In the genomic region with DNA sequence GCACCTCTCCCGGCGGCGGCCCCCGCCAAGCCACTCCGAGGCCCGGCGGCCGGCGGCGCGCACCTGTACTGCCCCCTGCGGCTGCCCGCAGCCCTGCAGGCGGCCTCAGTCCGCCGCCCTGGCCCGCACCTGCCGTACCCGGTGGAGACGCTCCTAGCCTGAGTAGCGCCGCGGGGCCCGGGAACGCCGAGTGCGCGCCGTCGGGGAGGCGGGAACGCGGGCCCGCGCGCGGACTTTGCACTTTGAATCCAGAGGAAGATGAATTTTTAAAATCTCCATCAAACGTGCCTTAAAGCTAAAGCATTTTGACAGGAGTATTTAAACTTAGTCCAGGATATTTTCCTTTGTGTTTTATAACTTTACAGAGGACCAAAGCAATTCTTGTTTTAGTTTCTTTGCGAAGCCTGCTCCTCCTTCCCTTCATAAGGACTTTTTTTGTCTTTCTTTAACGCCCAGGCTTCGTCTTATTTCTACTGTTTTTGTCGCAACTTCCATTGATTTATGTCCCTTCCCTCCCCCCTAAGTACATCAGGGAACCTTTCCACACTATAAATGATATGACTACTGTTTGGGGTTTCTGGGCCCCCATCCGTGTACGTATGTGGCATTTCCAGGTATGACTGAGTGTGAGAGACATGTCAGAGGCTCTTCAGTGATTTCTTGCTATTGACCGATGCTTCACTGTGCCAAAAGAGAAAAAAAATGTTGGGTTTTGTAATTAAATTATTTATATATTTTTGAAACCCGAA, we compare ENCODE assay signal across 8 cellular contexts. TPM values are rescaled to one million over a fixed set of nuclear protein-coding genes. Genes with fewer than 3 reads are reported as not detected.
DNase-seq lines count a peak whose midpoint lies in the region; ATAC-seq and TF ChIP-seq lines count a peak whose summit lies in the region.

No MANE protein-coding gene starts in this region.

- H3K9me3 ChIP-seq in SJCRH30 (replicated peaks): no peaks in the 10 kb centered on the region

- peaks cover 14% of the 10 kb centered on the region for H3K4me1 Mint-ChIP-seq in activated CD4-positive, alpha-beta T cell treated with anti-CD3 and anti-CD28 coated beads, Interleukin-2, amount 10 ng/mL, durations not matched to agents 24 days and 14 days
- peaks cover 11% of the 10 kb centered on the region for H3K4me1 Mint-ChIP-seq in T-helper 2 cell treated with Interferon-gamma antibody and Interleukin-4, amounts not matched to agents 5 μg/mL and 100 μg/mL, for 36 hours (ENCODE audit: low read depth)
- H3K4me1 Mint-ChIP-seq in stimulated activated memory B cell treated with anti-CD40 and anti-IgM and Interleukin-4, amounts not matched to agents 10 μg/mL and 1 μg/mL and 100 μg/mL, for 72 hours: peaks cover 39% of the 10 kb centered on the region

- TF ChIP-seq CTCF in foreskin keratinocyte (conservative IDR thresholded peaks at IDR 0.05): peak; percentile 78

- H3K27ac Mint-ChIP-seq in activated CD4-positive, alpha-beta T cell treated with anti-CD3 and anti-CD28 coated beads, Interleukin-2, amount 10 ng/mL, durations not matched to agents 24 days and 14 days: peak overlapping the region; percentile 76
- peak overlapping the region; percentile 71 for H3K27ac Mint-ChIP-seq in T-helper 2 cell treated with Interferon-gamma antibody and Interleukin-4, amounts not matched to agents 5 μg/mL and 100 μg/mL, for 36 hours
- no peak overlapping the region for H3K27ac Mint-ChIP-seq in stimulated activated memory B cell treated with anti-CD40 and anti-IgM and Interleukin-4, amounts not matched to agents 10 μg/mL and 1 μg/mL and 100 μg/mL, for 72 hours

- H3K27me3 ChIP-seq in foreskin keratinocyte: no peaks in the 10 kb centered on the region
- no peaks in the 10 kb centered on the region for H3K27me3 ChIP-seq in SJCRH30

- peaks cover 59% of the 10 kb centered on the region for H3K27me3 Mint-ChIP-seq in activated CD4-positive, alpha-beta T cell treated with anti-CD3 and anti-CD28 coated beads, Interleukin-2, amount 10 ng/mL, durations not matched to agents 24 days and 14 days
- H3K27me3 Mint-ChIP-seq in T-helper 2 cell treated with Interferon-gamma antibody and Interleukin-4, amounts not matched to agents 5 μg/mL and 100 μg/mL, for 36 hours (ENCODE audit: low read depth): peaks cover 62% of the 10 kb centered on the region
- H3K27me3 Mint-ChIP-seq in stimulated activated memory B cell treated with anti-CD40 and anti-IgM and Interleukin-4, amounts not matched to agents 10 μg/mL and 1 μg/mL and 100 μg/mL, for 72 hours: peaks cover 78% of the 10 kb centered on the region

- peaks cover 4% of the 10 kb centered on the region for H3K9me3 Mint-ChIP-seq in activated CD4-positive, alpha-beta T cell treated with anti-CD3 and anti-CD28 coated beads, Interleukin-2, amount 10 ng/mL, durations not matched to agents 24 days and 14 days
- H3K9me3 Mint-ChIP-seq in T-helper 2 cell treated with Interferon-gamma antibody and Interleukin-4, amounts not matched to agents 5 μg/mL and 100 μg/mL, for 36 hours: peaks cover 5% of the 10 kb centered on the region
- no peaks in the 10 kb centered on the region for H3K9me3 Mint-ChIP-seq in stimulated activated memory B cell treated with anti-CD40 and anti-IgM and Interleukin-4, amounts not matched to agents 10 μg/mL and 1 μg/mL and 100 μg/mL, for 72 hours

- intact Hi-C loops in activated CD4-positive, alpha-beta T cell treated with anti-CD3 and anti-CD28 coated beads, Interleukin-2, amount 10 ng/mL, durations not matched to agents 24 days and 14 days (cut with micrococcal nuclease): loop anchor here (2.0 to 10.0 kb wide), 3 partner anchors 71 to 519 kb away; no protein-coding TSS in a partner anchor

- peak overlapping the region; percentile 52 for H3K4me3 Mint-ChIP-seq in activated CD4-positive, alpha-beta T cell treated with anti-CD3 and anti-CD28 coated beads, Interleukin-2, amount 10 ng/mL, durations not matched to agents 24 days and 14 days
- peak overlapping the region; percentile 39 for H3K4me3 Mint-ChIP-seq in T-helper 2 cell treated with Interferon-gamma antibody and Interleukin-4, amounts not matched to agents 5 μg/mL and 100 μg/mL, for 36 hours
- H3K4me3 Mint-ChIP-seq in stimulated activated memory B cell treated with anti-CD40 and anti-IgM and Interleukin-4, amounts not matched to agents 10 μg/mL and 1 μg/mL and 100 μg/mL, for 72 hours: peak overlapping the region; percentile 30

- peak; percentile 63 for DNase-seq in activated CD4-positive, alpha-beta T cell treated with anti-CD3 and anti-CD28 coated beads, Interleukin-2, amount 10 ng/mL, durations not matched to agents 24 days and 14 days
- no peak for DNase-seq in activated CD4-positive, alpha-beta T cell treated with anti-CD3 and anti-CD28 coated beads, Interleukin-2, amount 50 U/mL, for 1 hour
- no peak for DNase-seq in T-helper 2 cell treated with Interferon-gamma antibody and Interleukin-4, amounts not matched to agents 5 μg/mL and 100 μg/mL, for 36 hours (ENCODE audit: low spot score)
- DNase-seq in foreskin keratinocyte: peak in 1 of 2 donors; percentile 18
- DNase-seq in SJCRH30: no peak

- no peaks in the 10 kb centered on the region for H3K36me3 ChIP-seq in SJCRH30

- H3K27ac ChIP-seq in foreskin keratinocyte: no peak overlapping the region
- H3K27ac ChIP-seq in SJCRH30: no peak overlapping the region

- no peak overlapping the region for H3K4me3 ChIP-seq in SJCRH30

- H3K36me3 Mint-ChIP-seq in activated CD4-positive, alpha-beta T cell treated with anti-CD3 and anti-CD28 coated beads, Interleukin-2, amount 10 ng/mL, durations not matched to agents 24 days and 14 days (ENCODE audit: low read depth): peaks cover 4% of the 10 kb centered on the region
- no peaks in the 10 kb centered on the region for H3K36me3 Mint-ChIP-seq in T-helper 2 cell treated with Interferon-gamma antibody and Interleukin-4, amounts not matched to agents 5 μg/mL and 100 μg/mL, for 36 hours (ENCODE audit: low read depth)
- peaks cover 5% of the 10 kb centered on the region for H3K36me3 Mint-ChIP-seq in stimulated activated memory B cell treated with anti-CD40 and anti-IgM and Interleukin-4, amounts not matched to agents 10 μg/mL and 1 μg/mL and 100 μg/mL, for 72 hours

- peaks cover 10% of the 10 kb centered on the region for H3K4me1 ChIP-seq in foreskin keratinocyte
- H3K4me1 ChIP-seq in SJCRH30: no peaks in the 10 kb centered on the region

- ATAC-seq in foreskin keratinocyte: peak; percentile 70
- ATAC-seq in stimulated activated memory B cell treated with anti-CD40 and anti-IgM and Interleukin-4, amounts not matched to agents 10 μg/mL and 1 μg/mL and 100 μg/mL, for 72 hours: no peak
- ATAC-seq in HG02884 (IDR thresholded peaks at IDR 0.05; ENCODE audit: unreplicated experiment): no peak
- ATAC-seq in GM18867 (IDR thresholded peaks at IDR 0.05; ENCODE audit: unreplicated experiment): no peak

RNA-seq across cellular contexts. Expression of gene FOXQ1, which starts 2.0 kb away (rescaled TPM):
- total RNA-seq in activated CD4-positive, alpha-beta T cell treated with anti-CD3 and anti-CD28 coated beads, Interleukin-2, amount 10 ng/mL, durations not matched to agents 24 days and 14 days: not detected in 2 replicates
- 2.8 and 4.5 TPM in 2 replicates for total RNA-seq in foreskin keratinocyte
- 2.6 and 4.4 TPM in 2 replicates for polyA plus RNA-seq in foreskin keratinocyte
- not detected in 2 replicates for total RNA-seq in SJCRH30 (2014; rRNA removed; shearing (Covaris generic))
